1 cellular context compared by ENCODE assay signal in the genomic region with DNA sequence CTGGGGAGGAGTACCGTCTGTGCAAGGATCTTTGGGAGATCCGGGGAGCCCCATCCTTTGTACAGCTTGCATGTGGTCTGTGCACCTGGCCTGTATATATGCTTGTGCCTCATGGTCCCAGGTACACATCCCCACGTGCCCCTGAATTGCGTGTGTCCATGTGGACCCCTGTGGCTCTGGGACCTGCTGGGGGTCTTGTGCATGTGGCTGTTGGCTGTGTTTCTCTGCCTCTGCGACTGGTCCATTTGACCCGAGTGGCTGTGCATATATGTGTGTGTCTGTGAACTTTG.
TF ChIP-seq lines count a peak whose summit lies in the region.

No MANE protein-coding gene starts in this region.

TF ChIP-seq in H1, 55 proteins besides CTCF, POLR2A, EP300 and RAD21:
- TF ChIP-seq GTF2F1 (IDR thresholded peaks at IDR 0.05; ENCODE audit: borderline replicate concordance, low read depth, low read length): no peak
- TF ChIP-seq JUND (IDR thresholded peaks at IDR 0.05; ENCODE audit: low read length): no peak
- no peak for TF ChIP-seq RXRA (IDR thresholded peaks at IDR 0.05; ENCODE audit: insufficient read depth, low read depth, low read length)
- no peak for TF ChIP-seq JUN (IDR thresholded peaks at IDR 0.05; ENCODE audit: low read depth, low read length)
- TF ChIP-seq FOSL1 (IDR thresholded peaks at IDR 0.05; ENCODE audit: insufficient read depth, low read depth, low read length): no peak
- TF ChIP-seq CHD2 (IDR thresholded peaks at IDR 0.05; ENCODE audit: low read length): no peak
TF ChIP-seq in H1: peak in this region for 0.
